ENCODE assay signal across 8 cellular contexts in genomic region chr19:6736169-6736916, GRCh38. TPM values are rescaled to one million over a fixed set of nuclear protein-coding genes. Genes with fewer than 3 reads are reported as not detected.
A peak's percentile ranks its signal among the peaks of the same experiment; 100 is the strongest.
DNase-seq lines count a peak whose midpoint lies in the region; ATAC-seq and TF ChIP-seq lines count a peak whose summit lies in the region.

No MANE protein-coding gene starts in this region.

- H3K9ac ChIP-seq in fibroblast of lung (ENCODE audit: insufficient read depth, low read length): peak overlapping the region; percentile 91

- TF ChIP-seq CTCF in C4-2B (conservative IDR thresholded peaks at IDR 0.05): peak; percentile 72
- peak; percentile 87 for TF ChIP-seq CTCF in HEK293 (tag by site-specific recombination; IDR thresholded peaks at IDR 0.05)
- TF ChIP-seq CTCF in fibroblast of lung (conservative IDR thresholded peaks at IDR 0.05 in 1 of 2, IDR thresholded peaks at IDR 0.05 in 1 of 2; ENCODE audit: low read depth in 1 of 2, low read length in 2 of 2): peak; percentile 61 to 78

- intact Hi-C loops in naive thymus-derived CD4-positive, alpha-beta T cell (cut with micrococcal nuclease): loop anchor here (1.0 to 10.0 kb wide), 18 partner anchors 62 to 1091 kb away; partner anchors contain the start of genes ALKBH7 (in 1 of the 2), ARHGEF18 (in 1 of the 2), CD70 (in 1 of the 2) and HSD11B1L (in 1 of the 2)

- H3K27ac ChIP-seq in C4-2B: peak overlapping the region; percentile 86
- H3K27ac ChIP-seq in HEK293 (ENCODE audit: extremely low read depth, low read depth, low read length): peak overlapping the region; percentile 78; the same call in 1 of the 2 replicates
- H3K27ac ChIP-seq in fibroblast of lung (ENCODE audit: insufficient read depth, low read length): peak overlapping the region; percentile 93
- H3K27ac ChIP-seq in naive thymus-derived CD4-positive, alpha-beta T cell (ENCODE audit: low read depth, low read length): peak overlapping the region; percentile 86

- H3K27ac Mint-ChIP-seq in naive thymus-derived CD4-positive, alpha-beta T cell: peak overlapping the region; percentile 90 to 99 (median 95)
- peak overlapping the region; percentile 99 to 100 for H3K27ac Mint-ChIP-seq in stimulated activated naive CD8-positive, alpha-beta T cell treated with anti-CD3 and anti-CD28 coated beads, Interleukin-15, amount 100 ng/mL, for 72 hours

- no peaks in the 10 kb centered on the region for H4K20me1 ChIP-seq in fibroblast of lung (ENCODE audit: control insufficient read depth, extremely low read depth, insufficient read depth, low read length)

- POLR2A ChIA-PET in HEK293 (lab: Yijun Ruan, JAX): interaction anchor here (0.5 to 1.1 kb wide), 8 partner anchors 21 to 366 kb away, joined by 3 to 4 read pairs (median 3); partner anchors contain the start of gene TNFSF9
- POLR2A ChIA-PET in naive thymus-derived CD4-positive, alpha-beta T cell (lab: Charles Lee): interaction anchor here (0.7 to 3.1 kb wide), 5 partner anchors 32 to 127 kb away, joined by 3 to 35 read pairs (median 3); partner anchors contain the start of gene VAV1

- peak; percentile 89 for DNase-seq in RKO (ENCODE audit: low spot score)
- peak; percentile 30 to 49 for DNase-seq in activated T-helper 1 cell treated with anti-CD3 and anti-CD28 coated beads, Interleukin-2, amount 50 U/mL, for 16 hours (ENCODE audit: low read depth in 1 of 2, low spot score in 1 of 2)
- DNase-seq in fibroblast of lung (ENCODE audit: low read depth in 2 of 2): peak; percentile 88 to 89
- peak; percentile 50 to 84 (median 68) for DNase-seq in naive thymus-derived CD4-positive, alpha-beta T cell
- peak; percentile 78 to 87 for DNase-seq in stimulated activated naive CD8-positive, alpha-beta T cell treated with anti-CD3 and anti-CD28 coated beads, Interleukin-15, amount 100 ng/mL, for 72 hours

- H3K79me2 ChIP-seq in fibroblast of lung (ENCODE audit: control insufficient read depth, insufficient read depth, low read length): peaks cover 5% of the 10 kb centered on the region

- peak; percentile 4 for ATAC-seq in naive thymus-derived CD4-positive, alpha-beta T cell
- ATAC-seq in stimulated activated naive CD8-positive, alpha-beta T cell treated with anti-CD3 and anti-CD28 coated beads, Interleukin-15, amount 100 ng/mL, for 72 hours: peak; percentile 56
- ATAC-seq in GM18870 (IDR thresholded peaks at IDR 0.05; ENCODE audit: unreplicated experiment): no peak

- H3K36me3 Mint-ChIP-seq in naive thymus-derived CD4-positive, alpha-beta T cell: peaks cover 0 to 18% (median 5%) of the 10 kb centered on the region in 5 donors

- H3K4me3 ChIP-seq in HEK293 (ENCODE audit: low read depth, low read length): peak overlapping the region; percentile 64
- peak overlapping the region; percentile 72 to 98 (median 82) for H3K4me3 ChIP-seq in fibroblast of lung (replicated peaks in 1 of 4; ENCODE audit: control extremely low read depth in 1 of 4, insufficient read depth in 1 of 4, low read depth in 3 of 4, low read length in 4 of 4)
- H3K4me3 ChIP-seq in naive thymus-derived CD4-positive, alpha-beta T cell (ENCODE audit: low read length): peak overlapping the region; percentile 87

- H3K4me1 Mint-ChIP-seq in naive thymus-derived CD4-positive, alpha-beta T cell: peaks cover 24 to 40% (median 37%) of the 10 kb centered on the region in 7 donors
- H3K4me1 Mint-ChIP-seq in stimulated activated naive CD8-positive, alpha-beta T cell treated with anti-CD3 and anti-CD28 coated beads, Interleukin-15, amount 100 ng/mL, for 72 hours: peaks cover 38% of the 10 kb centered on the region

- no peaks in the 10 kb centered on the region for H3K9me3 Mint-ChIP-seq in naive thymus-derived CD4-positive, alpha-beta T cell
- no peaks in the 10 kb centered on the region for H3K9me3 Mint-ChIP-seq in stimulated activated naive CD8-positive, alpha-beta T cell treated with anti-CD3 and anti-CD28 coated beads, Interleukin-15, amount 100 ng/mL, for 72 hours

- peak overlapping the region; percentile 79 for H2AFZ ChIP-seq in fibroblast of lung (ENCODE audit: low read length)

- peak overlapping the region; percentile 92 for H3K4me2 ChIP-seq in fibroblast of lung (ENCODE audit: extremely low read depth, insufficient read depth, low read length)

- CTCF ChIA-PET in HEK293 (lab: Yijun Ruan, JAX): interaction anchor here (0.6 to 4.8 kb wide), 9 partner anchors 9 to 611 kb away, joined by 3 to 49 read pairs (median 5); no protein-coding TSS in a partner anchor
- CTCF ChIA-PET in naive thymus-derived CD4-positive, alpha-beta T cell (lab: Charles Lee): interaction anchor here (0.9 to 1.5 kb wide), 6 partner anchors 10 to 327 kb away, joined by 3 to 8 read pairs (median 3); no protein-coding TSS in a partner anchor

- peaks cover 0 to 26% of the 10 kb centered on the region in 2 experiments; a peak in 2 of 3 replicates for H3K36me3 ChIP-seq in HEK293 (ENCODE audit: control insufficient read depth in 2 of 2, insufficient read depth in 1 of 2, low read length in 2 of 2)
- H3K36me3 ChIP-seq in fibroblast of lung (ENCODE audit: control insufficient read depth, insufficient read depth, low read length): peaks cover 3% of the 10 kb centered on the region
- peaks cover 0 to 29% (median 4%) of the 10 kb centered on the region in 3 experiments for H3K36me3 ChIP-seq in naive thymus-derived CD4-positive, alpha-beta T cell (ENCODE audit: control insufficient read depth in 2 of 3, insufficient read depth in 3 of 3, low read length in 3 of 3)

- H3K27me3 Mint-ChIP-seq in naive thymus-derived CD4-positive, alpha-beta T cell: peaks cover 0 to 3% (median 0%) of the 10 kb centered on the region in 5 donors
- H3K27me3 Mint-ChIP-seq in stimulated activated naive CD8-positive, alpha-beta T cell treated with anti-CD3 and anti-CD28 coated beads, Interleukin-15, amount 100 ng/mL, for 72 hours: no peaks in the 10 kb centered on the region

- no peaks in the 10 kb centered on the region for H3K27me3 ChIP-seq in fibroblast of lung (ENCODE audit: control insufficient read depth, insufficient read depth, low read length)
- H3K27me3 ChIP-seq in naive thymus-derived CD4-positive, alpha-beta T cell (ENCODE audit: control insufficient read depth in 2 of 2, insufficient read depth in 2 of 2, low read length in 2 of 2): no peaks in the 10 kb centered on the region

- H3K9me3 ChIP-seq in HEK293 (ENCODE audit: control insufficient read depth, insufficient read depth, low read depth, low read length): no peaks in the 10 kb centered on the region
- H3K9me3 ChIP-seq in fibroblast of lung (ENCODE audit: control insufficient read depth, insufficient read depth, low read depth, low read length): no peaks in the 10 kb centered on the region
- no peaks in the 10 kb centered on the region for H3K9me3 ChIP-seq in naive thymus-derived CD4-positive, alpha-beta T cell (ENCODE audit: control insufficient read depth in 2 of 3, low read length in 3 of 3)

- peaks cover 11% of the 10 kb centered on the region for H3K4me1 ChIP-seq in HEK293 (ENCODE audit: control insufficient read depth, insufficient read depth, low read length)
- peaks cover 17% of the 10 kb centered on the region for H3K4me1 ChIP-seq in fibroblast of lung (ENCODE audit: control insufficient read depth, extremely low read depth, insufficient read depth, low read length)
- peaks cover 31 to 32% of the 10 kb centered on the region in 2 donors for H3K4me1 ChIP-seq in naive thymus-derived CD4-positive, alpha-beta T cell (ENCODE audit: control insufficient read depth in 2 of 2, insufficient read depth in 2 of 2, low read length in 2 of 2)

- H3K4me3 Mint-ChIP-seq in naive thymus-derived CD4-positive, alpha-beta T cell: peak overlapping the region; percentile 89 to 98 (median 96)
- peak overlapping the region; percentile 77 to 98 for H3K4me3 Mint-ChIP-seq in stimulated activated naive CD8-positive, alpha-beta T cell treated with anti-CD3 and anti-CD28 coated beads, Interleukin-15, amount 100 ng/mL, for 72 hours

TF ChIP-seq in HEK293, 187 proteins besides CTCF, POLR2A, EP300 and RAD21 (continues in another document):
- peak; percentile 89 for TF ChIP-seq ZBTB48 (tag by site-specific recombination; IDR thresholded peaks at IDR 0.05)
- peak; percentile 97 for TF ChIP-seq ZNF341 (tag by site-specific recombination; IDR thresholded peaks at IDR 0.05; ENCODE audit: low read depth)

RNA-seq across cellular contexts. Expression of gene GPR108, which starts 1.0 kb away (rescaled TPM):
- 33.9 and 57.0 TPM in 2 replicates for total RNA-seq in fibroblast of lung
- 28.4 and 37.2 TPM in 2 replicates for polyA plus RNA-seq in fibroblast of lung
- 31.1 and 38.2 TPM in 2 replicates for polyA plus RNA-seq in fibroblast of lung (2012)
- polyA minus RNA-seq in fibroblast of lung (ENCODE audit: low replicate concordance): 40.9 and 233 TPM in 2 replicates
- total RNA-seq in naive thymus-derived CD4-positive, alpha-beta T cell: 10 to 100 TPM; 36.1 to 81.6 (median 61.9) TPM
- 10 to 100 TPM; 70.6 to 96.5 TPM for polyA plus RNA-seq in naive thymus-derived CD4-positive, alpha-beta T cell

RNA-seq across cellular contexts. Expression of gene TRIP10, which starts 3.1 kb away (rescaled TPM):
- 35.3 and 37.5 TPM in 2 replicates for total RNA-seq in fibroblast of lung
- 32.3 and 33.5 TPM in 2 replicates for polyA plus RNA-seq in fibroblast of lung
- 46.4 and 47.2 TPM in 2 replicates for polyA plus RNA-seq in fibroblast of lung (2012)
- 12.4 and 13.6 TPM in 2 replicates for polyA minus RNA-seq in fibroblast of lung (ENCODE audit: low replicate concordance)
- total RNA-seq in naive thymus-derived CD4-positive, alpha-beta T cell: 10 to 100 TPM in 1 of 5 experiments, 1 to 10 TPM in 4; 2.9 to 17.4 (median 5.4) TPM
- polyA plus RNA-seq in naive thymus-derived CD4-positive, alpha-beta T cell: 1 to 10 TPM in 1 of 2 donors, under 1 TPM in 1; 0.74 to 1.8 TPM

RNA-seq across cellular contexts. Expression of gene C3, which starts 15.9 kb away (rescaled TPM):
- 1.2 and 27.0 TPM in 2 replicates for total RNA-seq in fibroblast of lung
- 1.2 and 2.5 TPM in 2 replicates for polyA plus RNA-seq in fibroblast of lung
- polyA plus RNA-seq in fibroblast of lung (2012): 2.6 and 2.8 TPM in 2 replicates
- 15.2 and 19.5 TPM in 2 replicates for polyA minus RNA-seq in fibroblast of lung (ENCODE audit: low replicate concordance)
- total RNA-seq in naive thymus-derived CD4-positive, alpha-beta T cell: 1 to 10 TPM in 3 of 5 experiments, under 1 TPM in 2; 0.57 to 3.7 (median 1.8) TPM
- polyA plus RNA-seq in naive thymus-derived CD4-positive, alpha-beta T cell: not detected

RNA-seq across cellular contexts. Expression of gene SH2D3A, which starts 30.9 kb away (rescaled TPM):
- total RNA-seq in fibroblast of lung: not detected in 2 replicates
- polyA plus RNA-seq in fibroblast of lung: not detected in 2 replicates
- polyA plus RNA-seq in fibroblast of lung (2012): 0.21 and 0.29 TPM in 2 replicates
- not detected in 2 replicates for polyA minus RNA-seq in fibroblast of lung (ENCODE audit: low replicate concordance)
- 10 to 100 TPM; 27.9 to 64.7 (median 57.4) TPM for total RNA-seq in naive thymus-derived CD4-positive, alpha-beta T cell
- 10 to 100 TPM; 35.2 to 60.4 TPM for polyA plus RNA-seq in naive thymus-derived CD4-positive, alpha-beta T cell

RNA-seq across cellular contexts. Expression of gene VAV1, which starts 36.2 kb away (rescaled TPM):
- total RNA-seq in fibroblast of lung: not detected in 2 replicates
- polyA plus RNA-seq in fibroblast of lung: 0.02 TPM in 1 of 2 replicates, not detected in the other
- polyA plus RNA-seq in fibroblast of lung (2012): not detected in 2 replicates
- not detected in 2 replicates for polyA minus RNA-seq in fibroblast of lung (ENCODE audit: low replicate concordance)
- total RNA-seq in naive thymus-derived CD4-positive, alpha-beta T cell: 100 to 1,000 TPM in 3 of 5 experiments, 10 to 100 TPM in 2; 90.5 to 132 (median 115) TPM
- polyA plus RNA-seq in naive thymus-derived CD4-positive, alpha-beta T cell: 10 to 100 TPM; 26.2 to 41.4 TPM
